In the genomic region with DNA sequence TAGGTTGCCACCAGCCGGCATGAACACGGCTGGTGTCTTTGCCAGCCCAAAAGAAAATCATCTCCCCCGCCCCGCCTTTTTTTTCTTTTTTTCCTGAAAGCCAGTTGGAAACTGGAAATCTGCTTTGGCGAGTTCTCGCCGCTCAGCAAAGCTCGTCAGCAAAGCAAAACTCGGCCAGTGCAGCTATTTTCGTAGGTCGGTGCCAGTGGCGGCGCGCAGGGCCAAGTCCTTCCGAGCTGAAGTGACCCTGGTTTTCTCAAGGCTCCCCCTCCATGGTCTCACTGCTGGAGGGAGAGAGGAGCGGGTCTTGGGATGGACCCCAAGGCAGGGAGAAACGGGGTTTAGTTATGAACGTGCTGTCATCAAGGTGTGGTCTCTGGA, we compare ENCODE assay signal across 2 cellular contexts.
TF ChIP-seq lines count a peak whose summit lies in the region.

No MANE protein-coding gene starts in this region.

TF ChIP-seq in HCT116, 20 proteins besides CTCF, POLR2A, EP300 and RAD21:
- TF ChIP-seq SIN3A (IDR thresholded peaks at IDR 0.05; ENCODE audit: low read depth) (no peak), JUND (IDR thresholded peaks at IDR 0.05) (no peak), TCF7L2 (IDR thresholded peaks at IDR 0.05; ENCODE audit: borderline replicate concordance, extremely low read depth, insufficient read depth, insufficient read length) (no peak), ELF1 (IDR thresholded peaks at IDR 0.05; ENCODE audit: borderline replicate concordance, low read depth) (no peak)
- TF ChIP-seq, protein P1, sequence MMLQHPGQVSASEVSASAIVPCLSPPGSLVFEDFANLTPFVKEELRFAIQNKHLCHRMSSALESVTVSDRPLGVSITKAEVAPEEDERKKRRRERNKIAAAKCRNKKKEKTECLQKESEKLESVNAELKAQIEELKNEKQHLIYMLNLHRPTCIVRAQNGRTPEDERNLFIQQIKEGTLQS (IDR thresholded peaks at IDR 0.05), result no peak
- TF ChIP-seq, protein P2, sequence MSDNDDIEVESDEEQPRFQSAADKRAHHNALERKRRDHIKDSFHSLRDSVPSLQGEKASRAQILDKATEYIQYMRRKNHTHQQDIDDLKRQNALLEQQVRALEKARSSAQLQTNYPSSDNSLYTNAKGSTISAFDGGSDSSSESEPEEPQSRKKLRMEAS (IDR thresholded peaks at IDR 0.05), result no peak

TF ChIP-seq in SK-N-SH, 30 proteins besides CTCF, POLR2A, EP300 and RAD21:
- TF ChIP-seq, protein P3, sequence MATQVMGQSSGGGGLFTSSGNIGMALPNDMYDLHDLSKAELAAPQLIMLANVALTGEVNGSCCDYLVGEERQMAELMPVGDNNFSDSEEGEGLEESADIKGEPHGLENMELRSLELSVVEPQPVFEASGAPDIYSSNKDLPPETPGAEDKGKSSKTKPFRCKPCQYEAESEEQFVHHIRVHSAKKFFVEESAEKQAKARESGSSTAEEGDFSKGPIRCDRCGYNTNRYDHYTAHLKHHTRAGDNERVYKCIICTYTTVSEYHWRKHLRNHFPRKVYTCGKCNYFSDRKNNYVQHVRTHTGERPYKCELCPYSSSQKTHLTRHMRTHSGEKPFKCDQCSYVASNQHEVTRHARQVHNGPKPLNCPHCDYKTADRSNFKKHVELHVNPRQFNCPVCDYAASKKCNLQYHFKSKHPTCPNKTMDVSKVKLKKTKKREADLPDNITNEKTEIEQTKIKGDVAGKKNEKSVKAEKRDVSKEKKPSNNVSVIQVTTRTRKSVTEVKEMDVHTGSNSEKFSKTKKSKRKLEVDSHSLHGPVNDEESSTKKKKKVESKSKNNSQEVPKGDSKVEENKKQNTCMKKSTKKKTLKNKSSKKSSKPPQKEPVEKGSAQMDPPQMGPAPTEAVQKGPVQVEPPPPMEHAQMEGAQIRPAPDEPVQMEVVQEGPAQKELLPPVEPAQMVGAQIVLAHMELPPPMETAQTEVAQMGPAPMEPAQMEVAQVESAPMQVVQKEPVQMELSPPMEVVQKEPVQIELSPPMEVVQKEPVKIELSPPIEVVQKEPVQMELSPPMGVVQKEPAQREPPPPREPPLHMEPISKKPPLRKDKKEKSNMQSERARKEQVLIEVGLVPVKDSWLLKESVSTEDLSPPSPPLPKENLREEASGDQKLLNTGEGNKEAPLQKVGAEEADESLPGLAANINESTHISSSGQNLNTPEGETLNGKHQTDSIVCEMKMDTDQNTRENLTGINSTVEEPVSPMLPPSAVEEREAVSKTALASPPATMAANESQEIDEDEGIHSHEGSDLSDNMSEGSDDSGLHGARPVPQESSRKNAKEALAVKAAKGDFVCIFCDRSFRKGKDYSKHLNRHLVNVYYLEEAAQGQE (IDR thresholded peaks at IDR 0.05; ENCODE audit: low read depth, low read length), result no peak
- TF ChIP-seq, protein P4, sequence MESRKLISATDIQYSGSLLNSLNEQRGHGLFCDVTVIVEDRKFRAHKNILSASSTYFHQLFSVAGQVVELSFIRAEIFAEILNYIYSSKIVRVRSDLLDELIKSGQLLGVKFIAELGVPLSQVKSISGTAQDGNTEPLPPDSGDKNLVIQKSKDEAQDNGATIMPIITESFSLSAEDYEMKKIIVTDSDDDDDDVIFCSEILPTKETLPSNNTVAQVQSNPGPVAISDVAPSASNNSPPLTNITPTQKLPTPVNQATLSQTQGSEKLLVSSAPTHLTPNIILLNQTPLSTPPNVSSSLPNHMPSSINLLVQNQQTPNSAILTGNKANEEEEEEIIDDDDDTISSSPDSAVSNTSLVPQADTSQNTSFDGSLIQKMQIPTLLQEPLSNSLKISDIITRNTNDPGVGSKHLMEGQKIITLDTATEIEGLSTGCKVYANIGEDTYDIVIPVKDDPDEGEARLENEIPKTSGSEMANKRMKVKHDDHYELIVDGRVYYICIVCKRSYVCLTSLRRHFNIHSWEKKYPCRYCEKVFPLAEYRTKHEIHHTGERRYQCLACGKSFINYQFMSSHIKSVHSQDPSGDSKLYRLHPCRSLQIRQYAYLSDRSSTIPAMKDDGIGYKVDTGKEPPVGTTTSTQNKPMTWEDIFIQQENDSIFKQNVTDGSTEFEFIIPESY (IDR thresholded peaks at IDR 0.05; ENCODE audit: borderline replicate concordance, low read depth), result no peak
- TF ChIP-seq YY1 (IDR thresholded peaks at IDR 0.05; ENCODE audit: low read depth), result no peak
- TF ChIP-seq NFIC (IDR thresholded peaks at IDR 0.05; ENCODE audit: borderline replicate concordance), result no peak
- no peak for TF ChIP-seq FOXM1 (IDR thresholded peaks at IDR 0.05; ENCODE audit: low read depth)
- no peak for TF ChIP-seq POLR2AphosphoS5 (IDR thresholded peaks at IDR 0.05; ENCODE audit: low read depth, low read length)
- TF ChIP-seq RFX5 (IDR thresholded peaks at IDR 0.05; ENCODE audit: low read length), result no peak
- TF ChIP-seq, protein P2 (IDR thresholded peaks at IDR 0.05; ENCODE audit: low read depth), result no peak
- no peak for TF ChIP-seq TEAD4 (IDR thresholded peaks at IDR 0.05; ENCODE audit: borderline replicate concordance, insufficient read depth)
- no peak for TF ChIP-seq MEF2A (IDR thresholded peaks at IDR 0.05; ENCODE audit: borderline replicate concordance, low read depth)
- no peak for TF ChIP-seq SMC3 (IDR thresholded peaks at IDR 0.05; ENCODE audit: low read depth, low read length)
- no peak for TF ChIP-seq RXRA (IDR thresholded peaks at IDR 0.05; ENCODE audit: borderline replicate concordance, low read depth)
- no peak for TF ChIP-seq FOSL2 (IDR thresholded peaks at IDR 0.05; ENCODE audit: borderline replicate concordance, low read depth)
- TF ChIP-seq TCF12 (IDR thresholded peaks at IDR 0.05), result no peak
- TF ChIP-seq, protein P5, sequence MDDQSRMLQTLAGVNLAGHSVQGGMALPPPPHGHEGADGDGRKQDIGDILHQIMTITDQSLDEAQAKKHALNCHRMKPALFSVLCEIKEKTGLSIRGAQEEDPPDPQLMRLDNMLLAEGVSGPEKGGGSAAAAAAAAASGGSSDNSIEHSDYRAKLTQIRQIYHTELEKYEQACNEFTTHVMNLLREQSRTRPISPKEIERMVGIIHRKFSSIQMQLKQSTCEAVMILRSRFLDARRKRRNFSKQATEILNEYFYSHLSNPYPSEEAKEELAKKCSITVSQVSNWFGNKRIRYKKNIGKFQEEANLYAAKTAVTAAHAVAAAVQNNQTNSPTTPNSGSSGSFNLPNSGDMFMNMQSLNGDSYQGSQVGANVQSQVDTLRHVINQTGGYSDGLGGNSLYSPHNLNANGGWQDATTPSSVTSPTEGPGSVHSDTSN (IDR thresholded peaks at IDR 0.05), result no peak
- TF ChIP-seq SIN3A (IDR thresholded peaks at IDR 0.05; ENCODE audit: borderline replicate concordance, low read depth, low read length), result no peak
- no peak for TF ChIP-seq ELF1 (IDR thresholded peaks at IDR 0.05)
- TF ChIP-seq CHD2 (IDR thresholded peaks at IDR 0.05; ENCODE audit: low read length, partially characterized antibody), result no peak
- TF ChIP-seq, protein P6, sequence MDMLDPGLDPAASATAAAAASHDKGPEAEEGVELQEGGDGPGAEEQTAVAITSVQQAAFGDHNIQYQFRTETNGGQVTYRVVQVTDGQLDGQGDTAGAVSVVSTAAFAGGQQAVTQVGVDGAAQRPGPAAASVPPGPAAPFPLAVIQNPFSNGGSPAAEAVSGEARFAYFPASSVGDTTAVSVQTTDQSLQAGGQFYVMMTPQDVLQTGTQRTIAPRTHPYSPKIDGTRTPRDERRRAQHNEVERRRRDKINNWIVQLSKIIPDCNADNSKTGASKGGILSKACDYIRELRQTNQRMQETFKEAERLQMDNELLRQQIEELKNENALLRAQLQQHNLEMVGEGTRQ (IDR thresholded peaks at IDR 0.05; ENCODE audit: borderline replicate concordance, low read depth, low read length), result no peak
TF ChIP-seq in SK-N-SH: peak in this region for 0.
